Comparison of ENCODE assay signal across 8 cellular contexts in genomic region chr2:97699765-97700444, GRCh38. TPM values are rescaled to one million over a fixed set of nuclear protein-coding genes. Genes with fewer than 3 reads are reported as not detected.
DNase-seq lines count a peak whose midpoint lies in the region; ATAC-seq and TF ChIP-seq lines count a peak whose summit lies in the region.

No MANE protein-coding gene starts in this region.

- H3K9ac ChIP-seq in PC-3 (ENCODE audit: low read length), result no peak overlapping the region

- no peaks in the 10 kb centered on the region for H3K27me3 ChIP-seq in PC-3 (ENCODE audit: low read length)

- H3K27me3 Mint-ChIP-seq in activated T-cell treated with anti-CD3 and anti-CD28 coated beads, Interleukin-2, amount 50 U/mL, for 72 hours (ENCODE audit: low read depth), result no peaks in the 10 kb centered on the region

- no peaks in the 10 kb centered on the region for H3K36me3 ChIP-seq in PC-3 (ENCODE audit: low read depth, low read length)

- ATAC-seq in PC-3 (peak; percentile 80), GM21381 (IDR thresholded peaks at IDR 0.05; ENCODE audit: unreplicated experiment) (no peak), HG02884 (IDR thresholded peaks at IDR 0.05; ENCODE audit: unreplicated experiment) (no peak)
- ATAC-seq in activated T-cell treated with anti-CD3 and anti-CD28 coated beads, Interleukin-2, amount 50 U/mL, for 72 hours (replicated peaks in 1 of 2), result peak; percentile 83 to 84

- 0 out of 2 replicates have a peak, but pooled peaks cover 5% of the 10 kb centered on the region for H3K4me1 ChIP-seq in PC-3 (ENCODE audit: insufficient read depth, low read length)

- no peaks in the 10 kb centered on the region for H3K79me2 ChIP-seq in PC-3 (ENCODE audit: low read length)

- POLR2A ChIA-PET in PC-3 (lab: Charles Lee; ENCODE audit: unreplicated experiment), result no interaction called here

- no peaks in the 10 kb centered on the region for H3K36me3 Mint-ChIP-seq in activated T-cell treated with anti-CD3 and anti-CD28 coated beads, Interleukin-2, amount 50 U/mL, for 72 hours (ENCODE audit: insufficient read depth in 2 of 2)

- BruUV-seq in PC-3 (replicated peaks; lab: Mats Ljungman, UMichigan), result no TSS peak

- CTCF ChIA-PET in PC-3 (lab: Charles Lee), result interaction anchor here (0.6 to 1.5 kb wide), 2 partner anchors 48 to 109 kb away, joined by 5 to 6 read pairs; no protein-coding TSS in a partner anchor

- no peak overlapping the region for H3K27ac Mint-ChIP-seq in activated T-cell treated with anti-CD3 and anti-CD28 coated beads, Interleukin-2, amount 50 U/mL, for 72 hours

- H3K4me3 ChIP-seq in PC-3 (ENCODE audit: low read length), result no peak overlapping the region
- no peak overlapping the region for H3K4me3 ChIP-seq in fibroblast of the aortic adventitia (ENCODE audit: low read depth, low read length)

- no peaks in the 10 kb centered on the region for H3F3A ChIP-seq in PC-3 (ENCODE audit: low read length, unreplicated experiment)

- H3K4me2 ChIP-seq in PC-3 (ENCODE audit: low read length), result no peak overlapping the region

- intact Hi-C loops in PC-3 (cut with micrococcal nuclease), result loop anchor here (5.0 to 10.0 kb wide), 3 partner anchors 487 to 685 kb away; no protein-coding TSS in a partner anchor

- DNase-seq in GM04504 (ENCODE audit: low read depth) (peak; percentile 32), Kasumi-1 (lab: John Stamatoyannopoulos, UW) (peak; percentile 84 to 92), PC-3 (peak; percentile 74), fibroblast of the aortic adventitia (ENCODE audit: low read depth) (peak; percentile 68), non-pigmented ciliary epithelial cell (ENCODE audit: low read depth) (peak; percentile 11)
- DNase-seq in activated T-cell treated with anti-CD3 and anti-CD28 coated beads, Interleukin-2, amount 50 U/mL, for 72 hours, result peak; percentile 67 to 73

- H3K4me1 Mint-ChIP-seq in activated T-cell treated with anti-CD3 and anti-CD28 coated beads, Interleukin-2, amount 50 U/mL, for 72 hours (ENCODE audit: low read depth), result peaks cover 16% of the 10 kb centered on the region

- TF ChIP-seq CTCF in PC-3 (conservative IDR thresholded peaks at IDR 0.05; ENCODE audit: low read depth, low read length) (peak; percentile 68), fibroblast of the aortic adventitia (IDR thresholded peaks at IDR 0.05; ENCODE audit: insufficient read depth, low read length) (peak; percentile 84)

- no peaks in the 10 kb centered on the region for H3K9me3 ChIP-seq in PC-3 (ENCODE audit: low read length)

- H3K9me2 ChIP-seq in PC-3 (replicated peaks; ENCODE audit: low read length), result no peaks in the 10 kb centered on the region

- no peak overlapping the region for H3K27ac ChIP-seq in PC-3 (ENCODE audit: low read length)

- H3K4me3 Mint-ChIP-seq in activated T-cell treated with anti-CD3 and anti-CD28 coated beads, Interleukin-2, amount 50 U/mL, for 72 hours, result no peak overlapping the region

- no peaks in the 10 kb centered on the region for H4K20me1 ChIP-seq in PC-3 (ENCODE audit: low read length)

- peak overlapping the region; percentile 81 for H2AFZ ChIP-seq in PC-3 (ENCODE audit: low read length)

- H3K9me3 Mint-ChIP-seq in activated T-cell treated with anti-CD3 and anti-CD28 coated beads, Interleukin-2, amount 50 U/mL, for 72 hours, result no peaks in the 10 kb centered on the region

RNA-seq across cellular contexts. Expression of gene ZAP70, which starts 13.5 kb away (rescaled TPM):
- total RNA-seq in PC-3 (2014; rRNA removed) (not detected in 2 replicates), fibroblast of the aortic adventitia (ENCODE audit: low replicate concordance) (0.25 TPM in 1 of 2 replicates, not detected in the other)
- 100 to 1,000 TPM; 164 to 190 TPM for total RNA-seq in activated T-cell treated with anti-CD3 and anti-CD28 coated beads, Interleukin-2, amount 50 U/mL, for 72 hours

RNA-seq across cellular contexts. Expression of gene C2orf92, which starts 30.4 kb away (rescaled TPM):
- total RNA-seq in PC-3 (2014; rRNA removed) (3.0 and 3.3 TPM in 2 replicates), fibroblast of the aortic adventitia (ENCODE audit: low replicate concordance) (1.9 and 2.0 TPM in 2 replicates)
- total RNA-seq in activated T-cell treated with anti-CD3 and anti-CD28 coated beads, Interleukin-2, amount 50 U/mL, for 72 hours, result 10 to 100 TPM; 15.2 to 18.0 TPM

RNA-seq across cellular contexts. Expression of gene ACTR1B, which starts 36.1 kb away (rescaled TPM):
- total RNA-seq in PC-3 (2014; rRNA removed) (27.0 and 31.1 TPM in 2 replicates), fibroblast of the aortic adventitia (ENCODE audit: low replicate concordance) (24.3 and 44.6 TPM in 2 replicates)
- total RNA-seq in activated T-cell treated with anti-CD3 and anti-CD28 coated beads, Interleukin-2, amount 50 U/mL, for 72 hours, result 100 to 1,000 TPM; 123 to 129 TPM

RNA-seq across cellular contexts. Expression of gene COX5B, which starts 54.0 kb away (rescaled TPM):
- total RNA-seq in PC-3 (2014; rRNA removed) (803 and 1,015 TPM in 2 replicates), fibroblast of the aortic adventitia (ENCODE audit: low replicate concordance) (83.4 and 198 TPM in 2 replicates)
- 100 to 1,000 TPM; 175 to 181 TPM for total RNA-seq in activated T-cell treated with anti-CD3 and anti-CD28 coated beads, Interleukin-2, amount 50 U/mL, for 72 hours

Comparison
In these comparisons a context has a peak if more than half of its experiments do, and no peak if none do; other contexts are left out.
1. DNase-seq: peak in every context shown above with its lines; median percentile 88 in Kasumi-1; 74 in PC-3; 70 in activated T-cell treated with anti-CD3 and anti-CD28 coated beads, Interleukin-2, amount 50 U/mL, for 72 hours; 68 in fibroblast of the aortic adventitia; 32 in GM04504; 11 in non-pigmented ciliary epithelial cell.
2. ATAC-seq: peak in PC-3 (single experiment) and activated T-cell treated with anti-CD3 and anti-CD28 coated beads, Interleukin-2, amount 50 U/mL, for 72 hours (2 of 2); none in GM21381 (single experiment) and HG02884 (single experiment).
3. RNA of gene ZAP70, which starts 13.5 kb away (total RNA-seq): 164 to 190 TPM in activated T-cell treated with anti-CD3 and anti-CD28 coated beads, Interleukin-2, amount 50 U/mL, for 72 hours; not detected in PC-3 and 0.25 TPM in fibroblast of the aortic adventitia; every median in the first group is over 100 times any median in the second.